Comparison of ENCODE assay signal across 13 cellular contexts in the genomic region with DNA sequence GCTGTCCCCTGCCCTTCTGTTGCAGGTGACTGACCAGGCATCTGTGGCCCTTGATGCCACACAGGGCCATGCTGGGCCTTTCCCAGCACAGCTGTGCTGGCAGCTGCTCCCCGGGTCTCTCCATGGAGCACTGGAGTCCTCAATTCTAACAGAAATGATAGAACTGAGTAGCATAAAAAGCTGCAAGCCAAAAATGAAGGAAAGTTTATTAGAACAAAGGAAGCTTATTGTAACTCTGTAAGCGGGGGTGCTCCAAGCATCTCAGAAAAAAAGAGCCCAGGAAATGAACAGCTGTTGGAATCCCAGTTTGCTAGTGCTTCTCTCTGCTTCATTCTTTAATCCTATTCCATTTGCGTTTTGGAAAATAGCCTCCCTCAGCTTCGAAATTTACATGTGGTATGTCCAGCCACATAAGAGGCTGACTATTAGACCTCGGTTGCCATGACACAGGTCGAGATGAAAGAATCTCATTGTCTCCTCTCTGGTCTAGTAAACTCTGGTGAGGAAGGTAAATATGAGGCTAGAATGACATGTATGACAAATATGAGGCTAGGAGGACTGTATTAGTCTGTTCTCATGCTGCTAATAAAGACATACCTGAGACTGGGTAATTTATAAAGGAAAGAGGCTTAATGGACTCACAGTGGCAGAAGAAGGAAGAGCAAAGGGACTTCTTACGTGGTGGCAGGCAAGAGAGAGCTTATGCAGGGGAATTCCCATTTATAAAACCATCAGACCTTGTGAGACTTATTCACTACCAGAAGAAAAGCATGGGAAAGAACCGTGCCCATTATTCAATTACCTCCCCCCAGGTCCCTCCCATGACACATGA. TPM values are rescaled to one million over a fixed set of nuclear protein-coding genes. Genes with fewer than 3 reads are reported as not detected.
DNase-seq lines count a peak whose midpoint lies in the region; ATAC-seq lines count a peak whose summit lies in the region.
"Had no signal": no experiment of that assay in that cellular context is flagged by ENCODE, and none has a peak within 500 bp of the region (broad histone marks: within the 10 kb centered on the region; RNA-seq: fewer than 3 reads in every experiment).

No MANE protein-coding gene starts in this region.

- H3K4me1 ChIP-seq in stomach smooth muscle (ENCODE audit: control insufficient read depth, insufficient read depth, low read length) = no peaks in the 10 kb centered on the region
- H3K4me1 ChIP-seq: lower lobe of right lung had no signal

- no peak overlapping the region for H3K4me3 Mint-ChIP-seq in stimulated activated effector memory CD8-positive, alpha-beta T cell treated with anti-CD3 and anti-CD28 coated beads, Interleukin-12 subunit alpha, Interleukin-12 subunit beta, amount 100 ng/mL, for 72 hours
- H3K4me3 Mint-ChIP-seq in natural killer cell treated with Interleukin-12 subunit alpha and Interleukin-12 subunit beta and Interleukin-15 and Interleukin-18, amount 100 ng/mL, for 72 hours = no peak overlapping the region

- intact Hi-C loops in head of caudate nucleus (cut with DNase I) = no loop called here

- H3K4me1 Mint-ChIP-seq in stimulated activated effector memory CD8-positive, alpha-beta T cell treated with anti-CD3 and anti-CD28 coated beads, Interleukin-12 subunit alpha, Interleukin-12 subunit beta, amount 100 ng/mL, for 72 hours = no peaks in the 10 kb centered on the region
- no peaks in the 10 kb centered on the region for H3K4me1 Mint-ChIP-seq in natural killer cell treated with Interleukin-12 subunit alpha and Interleukin-12 subunit beta and Interleukin-15 and Interleukin-18, amount 100 ng/mL, for 72 hours (ENCODE audit: low read depth in 2 of 2)

- H3K36me3 Mint-ChIP-seq in stimulated activated effector memory CD8-positive, alpha-beta T cell treated with anti-CD3 and anti-CD28 coated beads, Interleukin-12 subunit alpha, Interleukin-12 subunit beta, amount 100 ng/mL, for 72 hours = no peaks in the 10 kb centered on the region
- H3K36me3 Mint-ChIP-seq in natural killer cell treated with Interleukin-12 subunit alpha and Interleukin-12 subunit beta and Interleukin-15 and Interleukin-18, amount 100 ng/mL, for 72 hours = no peaks in the 10 kb centered on the region

- DNase-seq in LHCN-M2 (ENCODE audit: low read depth) (peak; percentile 78), head of caudate nucleus (peak in 30 of 42 donors; percentile 3 to 62 (median 32)), cortex of kidney (lab: John Stamatoyannopoulos, UW) (no peak), Kasumi-1 (lab: John Stamatoyannopoulos, UW) (no peak)
- no peak for DNase-seq in stimulated activated effector memory CD8-positive, alpha-beta T cell treated with anti-CD3 and anti-CD28 coated beads, Interleukin-12 subunit alpha, Interleukin-12 subunit beta, amount 100 ng/mL, for 72 hours (ENCODE audit: low spot score in 2 of 2)
- DNase-seq in natural killer cell treated with Interleukin-12 subunit alpha and Interleukin-12 subunit beta and Interleukin-15 and Interleukin-18, amount 100 ng/mL, for 72 hours (ENCODE audit: low spot score) = no peak
- DNase-seq: activated CD4-positive, alpha-beta T cell treated with anti-CD3 and anti-CD28 coated beads, Interleukin-2, amount 50 U/mL, for 1 hour; lower lobe of right lung; NCI-H1436; SHP77 treated with DMSO at 0.1 percent for 48 hours had no signal

- no peak overlapping the region for H3K9ac ChIP-seq in stomach smooth muscle (ENCODE audit: low read length in 2 of 2)

- no peaks in the 10 kb centered on the region for H3K9me3 Mint-ChIP-seq in stimulated activated effector memory CD8-positive, alpha-beta T cell treated with anti-CD3 and anti-CD28 coated beads, Interleukin-12 subunit alpha, Interleukin-12 subunit beta, amount 100 ng/mL, for 72 hours
- H3K9me3 Mint-ChIP-seq in natural killer cell treated with Interleukin-12 subunit alpha and Interleukin-12 subunit beta and Interleukin-15 and Interleukin-18, amount 100 ng/mL, for 72 hours = peaks cover 4% of the 10 kb centered on the region

- H3K4me3 ChIP-seq in stomach smooth muscle (ENCODE audit: low read length in 2 of 2) = no peak overlapping the region
- H3K4me3 ChIP-seq: lower lobe of right lung, thoracic aorta had no signal

- H3K27ac ChIP-seq in stomach smooth muscle (ENCODE audit: low read length) = peak overlapping the region; percentile 7
- H3K27ac ChIP-seq: thoracic aorta had no signal

- ATAC-seq in GM19043 (IDR thresholded peaks at IDR 0.05; ENCODE audit: low read depth, unreplicated experiment) = peak; percentile 44
- no peak for ATAC-seq in stimulated activated effector memory CD8-positive, alpha-beta T cell treated with anti-CD3 and anti-CD28 coated beads, Interleukin-12 subunit alpha, Interleukin-12 subunit beta, amount 100 ng/mL, for 72 hours
- no peak for ATAC-seq in natural killer cell treated with Interleukin-12 subunit alpha and Interleukin-12 subunit beta and Interleukin-15 and Interleukin-18, amount 100 ng/mL, for 72 hours

- H3K27ac Mint-ChIP-seq in stimulated activated effector memory CD8-positive, alpha-beta T cell treated with anti-CD3 and anti-CD28 coated beads, Interleukin-12 subunit alpha, Interleukin-12 subunit beta, amount 100 ng/mL, for 72 hours = no peak overlapping the region
- H3K27ac Mint-ChIP-seq in natural killer cell treated with Interleukin-12 subunit alpha and Interleukin-12 subunit beta and Interleukin-15 and Interleukin-18, amount 100 ng/mL, for 72 hours = no peak overlapping the region

- no peaks in the 10 kb centered on the region for H3K9me3 ChIP-seq in stomach smooth muscle (ENCODE audit: control insufficient read depth in 2 of 2, low read length in 2 of 2)
- H3K9me3 ChIP-seq: lower lobe of right lung, thoracic aorta had no signal

- H3K27me3 ChIP-seq in stomach smooth muscle (ENCODE audit: control insufficient read depth in 1 of 2, insufficient read depth in 2 of 2, low read length in 2 of 2) = no peaks in the 10 kb centered on the region

- no peaks in the 10 kb centered on the region for H3K36me3 ChIP-seq in stomach smooth muscle (ENCODE audit: control insufficient read depth in 2 of 2, insufficient read depth in 2 of 2, low read length in 2 of 2)
- H3K36me3 ChIP-seq: lower lobe of right lung, thoracic aorta had no signal

- peaks cover 0 to 7% of the 10 kb centered on the region in 2 donors for H3K27me3 Mint-ChIP-seq in natural killer cell treated with Interleukin-12 subunit alpha and Interleukin-12 subunit beta and Interleukin-15 and Interleukin-18, amount 100 ng/mL, for 72 hours

RNA-seq across cellular contexts. Expression of a gene that starts 23.7 kb away (rescaled TPM):
- total RNA-seq in LHCN-M2 (2014; rRNA removed) = 99.6 and 105 TPM in 2 replicates
- 62.7 TPM for polyA plus RNA-seq in LHCN-M2 (2012)
- 1 to 10 TPM; 2.6 to 3.3 TPM for total RNA-seq in natural killer cell treated with Interleukin-12 subunit alpha and Interleukin-12 subunit beta and Interleukin-15 and Interleukin-18, amount 100 ng/mL, for 72 hours

RNA-seq across cellular contexts. Expression of a gene that starts 27.5 kb away (rescaled TPM):
- 0.32 and 0.46 TPM in 2 replicates for total RNA-seq in LHCN-M2 (2014; rRNA removed)
- polyA plus RNA-seq in LHCN-M2 (2012) = 1.5 TPM
- not detected for total RNA-seq in natural killer cell treated with Interleukin-12 subunit alpha and Interleukin-12 subunit beta and Interleukin-15 and Interleukin-18, amount 100 ng/mL, for 72 hours

Comparison
In these comparisons a context has a peak if more than half of its experiments do, and no peak if none do; other contexts are left out.
1. DNase-seq: peak in LHCN-M2 (single experiment) and head of caudate nucleus (30 of 42); none in cortex of kidney (single experiment), Kasumi-1 (0 of 2), stimulated activated effector memory CD8-positive, alpha-beta T cell treated with anti-CD3 and anti-CD28 coated beads, Interleukin-12 subunit alpha, Interleukin-12 subunit beta, amount 100 ng/mL, for 72 hours (0 of 2) and natural killer cell treated with Interleukin-12 subunit alpha and Interleukin-12 subunit beta and Interleukin-15 and Interleukin-18, amount 100 ng/mL, for 72 hours (single experiment).
2. RNA of a gene that starts 23.7 kb away (total RNA-seq): 99.6 to 105 TPM in LHCN-M2; 2.6 to 3.3 TPM in natural killer cell treated with Interleukin-12 subunit alpha and Interleukin-12 subunit beta and Interleukin-15 and Interleukin-18, amount 100 ng/mL, for 72 hours; every median in the first group is over 10 times any median in the second.